In genomic region chr13:25847145-25847544, GRCh38 we compare ENCODE assay signal across 13 cellular contexts.
DNase-seq lines count a peak whose midpoint lies in the region; ATAC-seq and TF ChIP-seq lines count a peak whose summit lies in the region.
"Had no signal": no experiment of that assay in that cellular context is flagged by ENCODE, and none has a peak within 500 bp of the region (broad histone marks: within the 10 kb centered on the region; RNA-seq: fewer than 3 reads in every experiment).

No MANE protein-coding gene starts in this region.

- DNase-seq in GM13977 (ENCODE audit: low spot score) (peak; percentile 9), iPS-NIHi7 (ENCODE audit: extremely low spot score) (no peak), RPMI8226 (no peak), SKM-1 (lab: John Stamatoyannopoulos, UW; ENCODE audit: unreplicated experiment) (no peak)
- DNase-seq in central memory CD4-positive, alpha-beta T cell: peak; percentile 61
- DNase-seq: amygdala, DMS53, esophagus squamous epithelium, left ventricle myocardium inferior had no signal

- no peak for TF ChIP-seq CTCF in GM13977 (IDR thresholded peaks at IDR 0.05; ENCODE audit: extremely low read depth, insufficient read depth, missing control alignments)

- in situ Hi-C loops in GM13977 (cut with MboI; ENCODE audit: low pct_unique_long_range_greater_than_20kb, low sequenced_read_pairs, unreplicated experiment): no loop called here

- ATAC-seq in GM19467 (IDR thresholded peaks at IDR 0.05; ENCODE audit: unreplicated experiment): peak; percentile 77
- ATAC-seq in HG03442 (IDR thresholded peaks at IDR 0.05; ENCODE audit: unreplicated experiment): peak; percentile 49
- ATAC-seq in HG03045 (IDR thresholded peaks at IDR 0.05; ENCODE audit: unreplicated experiment): no peak
- ATAC-seq: stimulated activated memory B cell treated with anti-CD40 and anti-IgM and Interleukin-4, amounts not matched to agents 10 μg/mL and 1 μg/mL and 100 μg/mL, for 72 hours had no signal

Comparison
In these comparisons a context has a peak if more than half of its experiments do, and no peak if none do; other contexts are left out.
1. DNase-seq: peak in GM13977 (single experiment) and central memory CD4-positive, alpha-beta T cell (single experiment); none in iPS-NIHi7 (single experiment), RPMI8226 (single experiment) and SKM-1 (single experiment).